15 cellular contexts compared by ENCODE assay signal in the genomic region with DNA sequence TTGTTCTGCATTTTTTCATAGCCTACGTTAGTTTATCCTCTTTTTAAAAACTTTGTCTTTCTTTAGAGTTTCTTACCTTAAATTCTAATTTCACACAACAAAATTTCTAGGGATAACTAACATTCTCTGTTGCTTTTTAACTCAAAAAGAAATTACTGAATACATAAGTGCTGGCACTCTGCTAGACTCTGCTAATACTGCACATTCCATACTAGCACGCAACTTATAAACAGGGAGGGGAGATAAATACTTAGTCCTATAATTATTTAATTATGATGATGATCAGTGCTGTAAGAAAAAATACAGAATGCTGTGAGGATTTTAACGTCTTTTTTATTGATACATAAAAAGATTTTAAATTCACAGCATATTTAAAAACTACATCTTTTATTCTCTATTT. TPM values are rescaled to one million over a fixed set of nuclear protein-coding genes. Genes with fewer than 3 reads are reported as not detected.
A peak's percentile ranks its signal among the peaks of the same experiment; 100 is the strongest.
DNase-seq lines count a peak whose midpoint lies in the region; ATAC-seq and TF ChIP-seq lines count a peak whose summit lies in the region.
"Had no signal": no experiment of that assay in that cellular context is flagged by ENCODE, and none has a peak within 500 bp of the region (broad histone marks: within the 10 kb centered on the region; RNA-seq: fewer than 3 reads in every experiment).

No MANE protein-coding gene starts in this region.

- no peak for ATAC-seq in activated T-cell treated with anti-CD3 and anti-CD28 coated beads, Interleukin-2, amount 50 U/mL, for 72 hours (replicated peaks in 1 of 2)
- ATAC-seq in activated T-helper 17 cell treated with anti-CD3 and anti-CD28 coated beads, Interleukin-2, amount 50 U/mL, for 72 hours (replicated peaks), result no peak
- no peak for ATAC-seq in stimulated activated memory B cell treated with anti-CD40 and anti-IgM and Interleukin-4, amounts not matched to agents 10 μg/mL and 1 μg/mL and 100 μg/mL, for 72 hours
- no peak for ATAC-seq in GM19023 (IDR thresholded peaks at IDR 0.05; ENCODE audit: unreplicated experiment)
- ATAC-seq: left lobe of liver had no signal

- no peaks in the 10 kb centered on the region for H3K9me3 Mint-ChIP-seq in activated T-cell treated with anti-CD3 and anti-CD28 coated beads, Interleukin-2, amount 50 U/mL, for 72 hours
- H3K9me3 Mint-ChIP-seq in activated T-helper 17 cell treated with anti-CD3 and anti-CD28 coated beads, Interleukin-2, amount 50 U/mL, for 72 hours, result no peaks in the 10 kb centered on the region
- no peaks in the 10 kb centered on the region for H3K9me3 Mint-ChIP-seq in stimulated activated memory B cell treated with anti-CD40 and anti-IgM and Interleukin-4, amounts not matched to agents 10 μg/mL and 1 μg/mL and 100 μg/mL, for 72 hours
- H3K9me3 Mint-ChIP-seq: GM23338, IgD-negative memory B cell, naive B cell had no signal

- H3K36me3 Mint-ChIP-seq in activated T-cell treated with anti-CD3 and anti-CD28 coated beads, Interleukin-2, amount 50 U/mL, for 72 hours (ENCODE audit: insufficient read depth in 2 of 2), result peaks cover 2 to 16% of the 10 kb centered on the region in 2 donors
- H3K36me3 Mint-ChIP-seq in activated T-helper 17 cell treated with anti-CD3 and anti-CD28 coated beads, Interleukin-2, amount 50 U/mL, for 72 hours (ENCODE audit: low read depth), result peaks cover 96% of the 10 kb centered on the region
- H3K36me3 Mint-ChIP-seq in stimulated activated memory B cell treated with anti-CD40 and anti-IgM and Interleukin-4, amounts not matched to agents 10 μg/mL and 1 μg/mL and 100 μg/mL, for 72 hours, result peaks cover 26% of the 10 kb centered on the region
- H3K36me3 Mint-ChIP-seq: IgD-negative memory B cell had no signal

- no peak for TF ChIP-seq CTCF in fibroblast of pulmonary artery (IDR thresholded peaks at IDR 0.05; ENCODE audit: low read length, missing control alignments)

- no peak overlapping the region for H3K4me3 ChIP-seq in fibroblast of pulmonary artery (replicated peaks; ENCODE audit: low read depth, low read length)
- H3K4me3 ChIP-seq: GM23338 had no signal

- H3K27me3 Mint-ChIP-seq in activated T-cell treated with anti-CD3 and anti-CD28 coated beads, Interleukin-2, amount 50 U/mL, for 72 hours (ENCODE audit: low read depth), result no peaks in the 10 kb centered on the region
- H3K27me3 Mint-ChIP-seq in activated T-helper 17 cell treated with anti-CD3 and anti-CD28 coated beads, Interleukin-2, amount 50 U/mL, for 72 hours, result no peaks in the 10 kb centered on the region
- no peaks in the 10 kb centered on the region for H3K27me3 Mint-ChIP-seq in stimulated activated memory B cell treated with anti-CD40 and anti-IgM and Interleukin-4, amounts not matched to agents 10 μg/mL and 1 μg/mL and 100 μg/mL, for 72 hours
- H3K27me3 Mint-ChIP-seq: IgD-negative memory B cell, naive B cell had no signal

- H3K4me1 Mint-ChIP-seq in activated T-cell treated with anti-CD3 and anti-CD28 coated beads, Interleukin-2, amount 50 U/mL, for 72 hours (ENCODE audit: low read depth), result peaks cover 86% of the 10 kb centered on the region
- H3K4me1 Mint-ChIP-seq in activated T-helper 17 cell treated with anti-CD3 and anti-CD28 coated beads, Interleukin-2, amount 50 U/mL, for 72 hours, result peaks cover 53% of the 10 kb centered on the region
- peaks cover 71% of the 10 kb centered on the region for H3K4me1 Mint-ChIP-seq in stimulated activated memory B cell treated with anti-CD40 and anti-IgM and Interleukin-4, amounts not matched to agents 10 μg/mL and 1 μg/mL and 100 μg/mL, for 72 hours

- H3K4me3 Mint-ChIP-seq in activated T-cell treated with anti-CD3 and anti-CD28 coated beads, Interleukin-2, amount 50 U/mL, for 72 hours, result peak overlapping the region in 1 of 2 donors; percentile 41
- H3K4me3 Mint-ChIP-seq in activated T-helper 17 cell treated with anti-CD3 and anti-CD28 coated beads, Interleukin-2, amount 50 U/mL, for 72 hours, result no peak overlapping the region
- no peak overlapping the region for H3K4me3 Mint-ChIP-seq in stimulated activated memory B cell treated with anti-CD40 and anti-IgM and Interleukin-4, amounts not matched to agents 10 μg/mL and 1 μg/mL and 100 μg/mL, for 72 hours
- H3K4me3 Mint-ChIP-seq: GM23338 had no signal

- peak overlapping the region; percentile 81 for H3K27ac Mint-ChIP-seq in activated T-cell treated with anti-CD3 and anti-CD28 coated beads, Interleukin-2, amount 50 U/mL, for 72 hours
- H3K27ac Mint-ChIP-seq in activated T-helper 17 cell treated with anti-CD3 and anti-CD28 coated beads, Interleukin-2, amount 50 U/mL, for 72 hours, result peak overlapping the region; percentile 93
- H3K27ac Mint-ChIP-seq in stimulated activated memory B cell treated with anti-CD40 and anti-IgM and Interleukin-4, amounts not matched to agents 10 μg/mL and 1 μg/mL and 100 μg/mL, for 72 hours, result peak overlapping the region; percentile 77

- no peak for DNase-seq in activated T-cell treated with anti-CD3 and anti-CD28 coated beads, Interleukin-2, amount 50 U/mL, for 72 hours
- DNase-seq in activated T-cell treated with anti-CD3 and anti-CD28 coated beads for 4 hours (no peak), fibroblast of pulmonary artery (ENCODE audit: low read depth) (peak; percentile 64), NCI-H226 (no peak)
- no peak for DNase-seq in stimulated activated CD4-positive, alpha-beta T cell treated with anti-CD3 and anti-CD28 coated beads, Interleukin-12 subunit alpha, Interleukin-12 subunit beta, amount 100 ng/mL, for 4 hours
- DNase-seq: activated T-cell treated with anti-CD3 and anti-CD28 coated beads, Interleukin-2, amount 50 U/mL, for 1 hour; aorta; naive B cell; NCI-H1048 had no signal

RNA-seq across cellular contexts. Expression of a gene that starts 25.1 kb away (rescaled TPM):
- 100 to 1,000 TPM in 1 of 2 donors, 10 to 100 TPM in 1; 88.7 to 116 TPM for total RNA-seq in activated T-cell treated with anti-CD3 and anti-CD28 coated beads, Interleukin-2, amount 50 U/mL, for 72 hours
- 100 to 1,000 TPM in 1 of 2 donors, 10 to 100 TPM in 1; 88.3 to 111 TPM for total RNA-seq in activated T-helper 17 cell treated with anti-CD3 and anti-CD28 coated beads, Interleukin-2, amount 50 U/mL, for 72 hours
